In genomic region chr20:58947797-58948388, GRCh38 we compare ENCODE assay signal across 2 cellular contexts.
A peak's percentile ranks its signal among the peaks of the same experiment; 100 is the strongest.
TF ChIP-seq lines count a peak whose summit lies in the region.
"Not testable (repeated sequence)": the region's sequence is repeated elsewhere in the genome, so short reads cannot be mapped to it uniquely, and the experiment has no call there.

No MANE protein-coding gene starts in this region.

TF ChIP-seq in K562, 482 proteins besides CTCF, POLR2A, EP300 and RAD21:
- TF ChIP-seq ZFP36 (IDR thresholded peaks at IDR 0.05; ENCODE audit: low read depth, low read length, partially characterized antibody) (peak; percentile 18), RNF2 (IDR thresholded peaks at IDR 0.05) (peak; percentile 23), CBX2 (IDR thresholded peaks at IDR 0.05; ENCODE audit: insufficient read depth, low read length, poor library complexity, severe bottlenecking) (peak; percentile 92), USF2 (CRISPR knock-in tag; IDR thresholded peaks at IDR 0.05) (0 out of 2 replicates have a peak, but pooled peaks have one; percentile 6), CBX8 (IDR thresholded peaks at IDR 0.05; ENCODE audit: borderline replicate concordance, extremely low read depth, low read depth, low read length, poor library complexity, severe bottlenecking) (peak; percentile 79)

TF ChIP-seq in HepG2, 621 proteins besides CTCF, POLR2A, EP300 and RAD21:
- TF ChIP-seq CBX2 (IDR thresholded peaks at IDR 0.05; ENCODE audit: low read depth, low read length) = peak; percentile 75; the same call in 1 of the 2 replicates
- not testable (repeated sequence) for TF ChIP-seq CBX2 (CRISPR knock-in tag; IDR thresholded peaks at IDR 0.05; ENCODE audit: low read depth)
